ENCODE assay signal across 8 cellular contexts in the genomic region with DNA sequence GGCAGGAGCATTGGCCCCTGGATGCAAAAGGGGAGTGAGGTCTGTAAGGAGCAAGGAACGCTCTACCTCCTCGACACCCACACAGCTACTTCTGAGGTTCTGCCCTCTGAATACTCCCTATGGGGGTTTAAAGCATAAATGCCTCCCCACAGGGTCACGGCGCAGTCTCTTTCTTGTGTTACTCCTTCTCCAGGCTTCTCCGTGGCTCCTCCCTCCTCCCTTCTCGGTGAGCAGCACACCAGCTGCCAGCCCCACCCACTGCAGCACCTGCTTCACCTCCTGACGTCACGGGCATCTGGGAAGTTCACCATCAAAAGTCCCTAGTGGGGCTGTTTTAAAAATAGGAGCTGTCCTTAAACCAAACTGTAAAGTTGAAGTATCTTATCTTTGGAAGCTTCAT.
DNase-seq lines count a peak whose midpoint lies in the region; ATAC-seq and TF ChIP-seq lines count a peak whose summit lies in the region.

No MANE protein-coding gene starts in this region.

- H3K9ac ChIP-seq in neural progenitor cell, result no peak overlapping the region

- H3K27ac ChIP-seq in neural progenitor cell, result no peak overlapping the region

- no peaks in the 10 kb centered on the region for H3K4me1 Mint-ChIP-seq in activated naive CD4-positive, alpha-beta T cell treated with anti-CD3 and anti-CD28 coated beads, Interleukin-2, amount 10 ng/mL, durations not matched to agents 7 days and 5 days
- H3K4me1 Mint-ChIP-seq in neural progenitor cell, result peaks cover under 1% of the 10 kb centered on the region

- peaks cover 4% of the 10 kb centered on the region for H3F3A ChIP-seq in neural progenitor cell (ENCODE audit: low read depth)

- peak overlapping the region; percentile 24 for H3K4me2 ChIP-seq in neural progenitor cell

- DNase-seq in GM10266 (ENCODE audit: extremely low spot score) (peak; percentile 22), NCI-H2081 (lab: John Stamatoyannopoulos, UW) (peak; percentile 55 to 77), neural progenitor cell (ENCODE audit: low spot score) (peak; percentile 43), hippocampal formation (lab: John Stamatoyannopoulos, UW) (no peak), SW 1271 (lab: John Stamatoyannopoulos, UW) (no peak)
- DNase-seq in activated naive CD4-positive, alpha-beta T cell treated with anti-CD3 and anti-CD28 coated beads, Interleukin-2, amount 10 ng/mL, durations not matched to agents 7 days and 5 days, result peak; percentile 34

- H3K27ac Mint-ChIP-seq in activated naive CD4-positive, alpha-beta T cell treated with anti-CD3 and anti-CD28 coated beads, Interleukin-2, amount 10 ng/mL, durations not matched to agents 7 days and 5 days, result no peak overlapping the region
- no peak overlapping the region for H3K27ac Mint-ChIP-seq in neural progenitor cell

- H3K9me3 Mint-ChIP-seq in activated naive CD4-positive, alpha-beta T cell treated with anti-CD3 and anti-CD28 coated beads, Interleukin-2, amount 10 ng/mL, durations not matched to agents 7 days and 5 days, result no peaks in the 10 kb centered on the region
- H3K9me3 Mint-ChIP-seq in neural progenitor cell, result no peaks in the 10 kb centered on the region

- TF ChIP-seq CTCF in GM10266 (IDR thresholded peaks at IDR 0.05; ENCODE audit: control insufficient read depth, insufficient read depth, low read depth, missing control alignments) (no peak), neural progenitor cell (IDR thresholded peaks at IDR 0.05) (no peak)

- H3K9me3 ChIP-seq in neural progenitor cell (ENCODE audit: low read depth), result no peaks in the 10 kb centered on the region

- H3K79me2 ChIP-seq in neural progenitor cell (ENCODE audit: low read depth), result no peaks in the 10 kb centered on the region

- no peak overlapping the region for H3K4me3 ChIP-seq in neural progenitor cell

- H3K27me3 Mint-ChIP-seq in activated naive CD4-positive, alpha-beta T cell treated with anti-CD3 and anti-CD28 coated beads, Interleukin-2, amount 10 ng/mL, durations not matched to agents 7 days and 5 days, result peaks cover 42% of the 10 kb centered on the region
- H3K27me3 Mint-ChIP-seq in neural progenitor cell (ENCODE audit: insufficient read depth, low read depth), result peaks cover 5% of the 10 kb centered on the region

- no peak overlapping the region for H2AFZ ChIP-seq in neural progenitor cell (replicated peaks)

- no peaks in the 10 kb centered on the region for H3K27me3 ChIP-seq in neural progenitor cell

- no peak for ATAC-seq in GM21528 (IDR thresholded peaks at IDR 0.05; ENCODE audit: low FRiP score, unreplicated experiment)
- no peak for ATAC-seq in GM19351 (IDR thresholded peaks at IDR 0.05; ENCODE audit: unreplicated experiment)

- no peaks in the 10 kb centered on the region for H3K36me3 Mint-ChIP-seq in activated naive CD4-positive, alpha-beta T cell treated with anti-CD3 and anti-CD28 coated beads, Interleukin-2, amount 10 ng/mL, durations not matched to agents 7 days and 5 days
- H3K36me3 Mint-ChIP-seq in neural progenitor cell, result no peaks in the 10 kb centered on the region

- no peaks in the 10 kb centered on the region for H3K36me3 ChIP-seq in neural progenitor cell

- CTCF ChIA-PET in activated naive CD4-positive, alpha-beta T cell treated with anti-CD3 and anti-CD28 coated beads, Interleukin-2, amount 10 ng/mL, durations not matched to agents 7 days and 5 days (lab: Charles Lee), result interaction anchor here (4.6 kb wide), 1 partner anchor 11 kb away, joined by 19 read pairs; no protein-coding TSS in a partner anchor

- H3K4me3 Mint-ChIP-seq in activated naive CD4-positive, alpha-beta T cell treated with anti-CD3 and anti-CD28 coated beads, Interleukin-2, amount 10 ng/mL, durations not matched to agents 7 days and 5 days, result no peak overlapping the region
- no peak overlapping the region for H3K4me3 Mint-ChIP-seq in neural progenitor cell

- H4K20me1 ChIP-seq in neural progenitor cell (ENCODE audit: low read depth), result no peaks in the 10 kb centered on the region

- peaks cover 7% of the 10 kb centered on the region for H3K4me1 ChIP-seq in neural progenitor cell

Comparison
In these comparisons a context has a peak if more than half of its experiments do, and no peak if none do; other contexts are left out.
1. DNase-seq: peak in GM10266 (single experiment), NCI-H2081 (2 of 2), activated naive CD4-positive, alpha-beta T cell treated with anti-CD3 and anti-CD28 coated beads, Interleukin-2, amount 10 ng/mL, durations not matched to agents 7 days and 5 days (single experiment) and neural progenitor cell (single experiment); none in hippocampal formation (0 of 2) and SW 1271 (0 of 2).